8 cellular contexts compared by ENCODE assay signal in the genomic region with DNA sequence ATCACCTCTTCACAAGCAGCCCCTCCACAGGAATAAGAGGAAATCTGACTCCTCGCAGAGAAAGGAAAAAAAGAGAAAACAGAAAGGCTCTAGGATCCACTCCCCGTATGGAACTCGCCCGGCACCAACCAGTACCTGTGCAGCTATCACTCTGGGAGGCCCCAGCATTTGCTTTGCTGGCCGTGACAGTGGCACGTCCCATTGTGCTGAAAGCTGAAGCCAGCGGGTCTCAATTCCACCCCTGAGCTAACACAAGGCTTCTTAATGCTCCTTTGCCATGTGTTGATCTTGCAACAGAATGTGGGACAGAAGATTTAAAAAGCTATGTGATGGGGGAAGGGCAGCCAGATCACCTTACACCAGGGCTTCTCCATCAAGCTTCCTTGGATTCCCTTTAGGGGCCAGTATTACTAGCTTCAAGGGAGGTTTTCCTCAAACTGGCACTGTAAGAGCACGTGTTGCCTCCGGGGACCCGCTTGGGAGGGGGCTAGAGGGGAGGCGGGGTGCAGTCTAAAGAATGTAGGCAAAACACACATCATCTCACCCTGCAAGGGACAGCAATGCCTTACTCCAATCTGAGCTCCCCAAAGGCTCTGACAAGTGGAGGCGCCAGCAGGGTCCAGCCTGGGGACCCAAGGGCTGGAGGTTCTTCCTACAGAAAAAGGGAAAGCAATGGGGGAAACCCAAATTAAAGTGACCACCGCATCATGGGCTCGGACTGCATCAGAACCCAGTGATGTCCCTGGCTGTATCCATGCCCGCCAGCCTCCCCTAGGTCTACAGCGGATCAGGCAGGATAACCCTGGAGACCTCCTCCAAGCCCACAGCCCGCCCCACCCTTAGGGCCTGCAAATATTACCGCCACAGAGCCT. TPM values are rescaled to one million over a fixed set of nuclear protein-coding genes. Genes with fewer than 3 reads are reported as not detected.
A peak's percentile ranks its signal among the peaks of the same experiment; 100 is the strongest.
DNase-seq lines count a peak whose midpoint lies in the region; ATAC-seq and TF ChIP-seq lines count a peak whose summit lies in the region.

No MANE protein-coding gene starts in this region.

- no peak for TF ChIP-seq CTCF in CD8-positive, alpha-beta T cell (IDR thresholded peaks at IDR 0.05)
- TF ChIP-seq CTCF in brain (conservative IDR thresholded peaks at IDR 0.05) = no peak

- POLR2A ChIA-PET in CD8-positive, alpha-beta T cell (lab: Charles Lee) = interaction anchor here (0.6 to 1.9 kb wide), 2 partner anchors 54 to 1270 kb away, joined by 3 to 12 read pairs; no protein-coding TSS in a partner anchor

- CTCF ChIA-PET in CD8-positive, alpha-beta T cell (lab: Charles Lee) = interaction anchor here (1.0 to 2.3 kb wide), 2 partner anchors 112 to 325 kb away, joined by 3 to 8 read pairs; no protein-coding TSS in a partner anchor

- H3K9me3 Mint-ChIP-seq in CD8-positive, alpha-beta T cell = no peaks in the 10 kb centered on the region
- peaks cover 0 to 19% (median 15%) of the 10 kb centered on the region in 5 experiments for H3K9me3 Mint-ChIP-seq in brain

- no peak for DNase-seq in CD8-positive, alpha-beta T cell
- peak; percentile 55 for DNase-seq in LHCN-M2 (ENCODE audit: low read depth)
- peak; percentile 63 for DNase-seq in islet precursor cell
- no peak for DNase-seq in NCI-H2081 (lab: John Stamatoyannopoulos, UW)
- no peak for DNase-seq in NCI-H1436 treated with DMSO at 0.1 percent for 48 hours (lab: John Stamatoyannopoulos, UW)

- peak overlapping the region; percentile 48 for H3K4me3 ChIP-seq in CD8-positive, alpha-beta T cell (ENCODE audit: low read depth, low read length)
- peak overlapping the region; percentile 55 to 79 for H3K4me3 ChIP-seq in stomach smooth muscle (ENCODE audit: low read length in 2 of 2)

- no peak overlapping the region for H3K27ac Mint-ChIP-seq in CD8-positive, alpha-beta T cell
- H3K27ac Mint-ChIP-seq in brain = peak overlapping the region; percentile 66 to 97 (median 87)

- H3K9me3 ChIP-seq in CD8-positive, alpha-beta T cell (ENCODE audit: low read length) = no peaks in the 10 kb centered on the region
- H3K9me3 ChIP-seq in stomach smooth muscle (ENCODE audit: control insufficient read depth in 2 of 2, low read length in 2 of 2) = no peaks in the 10 kb centered on the region

- peak overlapping the region; percentile 80 for H3K4me3 Mint-ChIP-seq in CD8-positive, alpha-beta T cell
- H3K4me3 Mint-ChIP-seq in brain = peak overlapping the region; percentile 82 to 90 (median 85)

- H3K27me3 Mint-ChIP-seq in CD8-positive, alpha-beta T cell (ENCODE audit: low read depth) = peaks cover 28% of the 10 kb centered on the region
- peaks cover 4% of the 10 kb centered on the region for H3K27me3 Mint-ChIP-seq in brain

- H3K36me3 ChIP-seq in CD8-positive, alpha-beta T cell (ENCODE audit: insufficient read depth, low read length) = no peaks in the 10 kb centered on the region
- no peaks in the 10 kb centered on the region for H3K36me3 ChIP-seq in stomach smooth muscle (ENCODE audit: control insufficient read depth in 2 of 2, insufficient read depth in 2 of 2, low read length in 2 of 2)

- H3K27me3 ChIP-seq in CD8-positive, alpha-beta T cell (ENCODE audit: insufficient read depth, low read length) = no peaks in the 10 kb centered on the region
- H3K27me3 ChIP-seq in stomach smooth muscle (ENCODE audit: control insufficient read depth in 1 of 2, insufficient read depth in 2 of 2, low read length in 2 of 2) = no peaks in the 10 kb centered on the region

- no peak for ATAC-seq in CD8-positive, alpha-beta T cell
- ATAC-seq in HG03432 (IDR thresholded peaks at IDR 0.05; ENCODE audit: unreplicated experiment) = no peak

- H3K4me1 Mint-ChIP-seq in CD8-positive, alpha-beta T cell (ENCODE audit: low read depth) = peaks cover 21% of the 10 kb centered on the region
- H3K4me1 Mint-ChIP-seq in brain = peaks cover 50% of the 10 kb centered on the region

- peak overlapping the region in 1 of 2 donors; percentile 83 for H3K9ac ChIP-seq in stomach smooth muscle (ENCODE audit: low read length in 2 of 2)

- no peaks in the 10 kb centered on the region for H3K4me1 ChIP-seq in CD8-positive, alpha-beta T cell (ENCODE audit: insufficient read depth, low read length)
- peaks cover 9% of the 10 kb centered on the region for H3K4me1 ChIP-seq in stomach smooth muscle (ENCODE audit: control insufficient read depth, insufficient read depth, low read length)

- no peaks in the 10 kb centered on the region for H3K36me3 Mint-ChIP-seq in CD8-positive, alpha-beta T cell
- peaks cover 48% of the 10 kb centered on the region for H3K36me3 Mint-ChIP-seq in brain

- intact Hi-C loops in CD8-positive, alpha-beta T cell (cut with DNase I, micrococcal nuclease) = loop anchor here (1.0 to 5.0 kb wide), 3 partner anchors 53 to 816 kb away; a partner anchor contains a TSS

- H3K27ac ChIP-seq in CD8-positive, alpha-beta T cell (ENCODE audit: low read depth, low read length) = no peak overlapping the region
- peak overlapping the region; percentile 49 for H3K27ac ChIP-seq in stomach smooth muscle (ENCODE audit: low read length)

RNA-seq across cellular contexts. Expression of a gene that starts 1.2 kb away (rescaled TPM):
- total RNA-seq in CD8-positive, alpha-beta T cell = 1 to 10 TPM; 3.1 to 4.5 TPM
- 18.3 and 19.2 TPM in 2 replicates for total RNA-seq in LHCN-M2 (2014; rRNA removed)
- 7.3 TPM for polyA plus RNA-seq in LHCN-M2 (2012)
- polyA plus RNA-seq in brain (ENCODE audit: insufficient read depth, low read depth, low replicate concordance) = 10.2 TPM

Comparison
In these comparisons a context has a peak if more than half of its experiments do, and no peak if none do; other contexts are left out.
1. DNase-seq: peak in LHCN-M2 (single experiment) and islet precursor cell (single experiment); none in CD8-positive, alpha-beta T cell (0 of 7), NCI-H2081 (0 of 2) and NCI-H1436 treated with DMSO at 0.1 percent for 48 hours (single experiment).